In the genomic region with DNA sequence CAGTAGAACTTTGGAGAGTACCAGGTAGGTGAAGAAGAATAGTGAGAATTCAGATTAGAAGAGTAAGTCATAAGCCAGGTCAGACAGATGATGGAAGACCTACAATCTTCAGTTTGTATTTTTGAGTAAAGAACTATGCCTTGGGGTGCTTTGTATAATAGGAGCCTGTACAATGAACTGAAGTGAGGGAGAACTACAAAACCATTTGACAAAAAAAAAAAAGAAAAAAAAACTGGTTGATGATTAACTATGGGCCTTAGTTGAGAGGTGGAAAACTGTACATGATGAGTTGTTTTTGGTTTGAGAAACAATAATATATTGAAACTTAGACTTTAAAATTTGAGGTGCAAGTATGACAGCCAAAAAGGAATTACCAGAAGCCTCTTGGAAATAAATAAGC, we compare ENCODE assay signal across 19 cellular contexts. TPM values are rescaled to one million over a fixed set of nuclear protein-coding genes. Genes with fewer than 3 reads are reported as not detected.
DNase-seq lines count a peak whose midpoint lies in the region; ATAC-seq, FAIRE-seq and TF ChIP-seq lines count a peak whose summit lies in the region.
"Had no signal": no experiment of that assay in that cellular context is flagged by ENCODE, and none has a peak within 500 bp of the region (broad histone marks: within the 10 kb centered on the region; RNA-seq: fewer than 3 reads in every experiment).

No MANE protein-coding gene starts in this region.

- no peaks in the 10 kb centered on the region for H3K4me1 ChIP-seq in GM12878 (ENCODE audit: control insufficient read depth, insufficient read depth, low read length)
- H3K4me1 ChIP-seq: BLaER1 treated with 17β-estradiol and CSF1 and Interleukin-3, amounts not matched to agents 10 nM and 100 nM had no signal

- CTCF ChIA-PET in GM12878 (lab: Yijun Ruan, JAX): interaction anchor here (1.5 kb wide), 1 partner anchor 35 kb away, joined by 5 read pairs; no protein-coding TSS in a partner anchor

- no peak overlapping the region for H3K4me3 Mint-ChIP-seq in activated T-cell treated with anti-CD3 and anti-CD28 coated beads, Interleukin-2, amount 50 U/mL, for 24 hours
- H3K4me3 Mint-ChIP-seq: CD4-positive, CD25-positive, alpha-beta regulatory T cell had no signal

- RAD21 ChIA-PET in GM12878 (lab: Charles Lee; ENCODE audit: unreplicated experiment): no interaction called here

- no peak for ATAC-seq in GM12878
- ATAC-seq in GM21619 (IDR thresholded peaks at IDR 0.05; ENCODE audit: unreplicated experiment): no peak

- FAIRE-seq in GM12878 (lab: Jason Lieb, UNC): no peak
- FAIRE-seq: G401.6, GM12892, H1, HTR-8/SVneo had no signal

- H3K4me3 ChIP-seq in GM12878: no peak overlapping the region
- H3K4me3 ChIP-seq: BLaER1 treated with 17β-estradiol and CSF1 and Interleukin-3, amounts not matched to agents 10 nM and 100 nM had no signal

- TF ChIP-seq RAD21 in GM12878 (IDR thresholded peaks at IDR 0.05; ENCODE audit: insufficient read depth, low read depth, low read length): no peak

- no peaks in the 10 kb centered on the region for H3K4me1 Mint-ChIP-seq in activated T-cell treated with anti-CD3 and anti-CD28 coated beads, Interleukin-2, amount 50 U/mL, for 24 hours (ENCODE audit: low read depth)

- no peak overlapping the region for H3K27ac ChIP-seq in GM12878 (ENCODE audit: control insufficient read depth, insufficient read depth)
- H3K27ac ChIP-seq: BLaER1 treated with 17β-estradiol and CSF1 and Interleukin-3, amounts not matched to agents 10 nM and 100 nM had no signal

- POLR2A ChIA-PET in GM12878 (lab: Charles Lee): no interaction called here

- H3K27me3 ChIP-seq in GM12878 (replicated peaks in 1 of 2; ENCODE audit: control insufficient read depth in 2 of 2, insufficient read depth in 2 of 2, low read length in 1 of 2): no peaks in the 10 kb centered on the region
- H3K27me3 ChIP-seq: BLaER1 treated with 17β-estradiol and CSF1 and Interleukin-3, amounts not matched to agents 10 nM and 100 nM had no signal

- H3K27ac Mint-ChIP-seq in activated T-cell treated with anti-CD3 and anti-CD28 coated beads, Interleukin-2, amount 50 U/mL, for 24 hours: peak overlapping the region; percentile 20
- H3K27ac Mint-ChIP-seq: CD4-positive, CD25-positive, alpha-beta regulatory T cell had no signal

- intact Hi-C loops in GM12878 (cut with micrococcal nuclease; ENCODE audit: unreplicated experiment): no loop called here

- H3K79me2 ChIP-seq in GM12878 (ENCODE audit: control insufficient read depth, insufficient read depth, low read length): no peaks in the 10 kb centered on the region

- SMC1A ChIA-PET in GM12878 (lab: Charles Lee; ENCODE audit: uncharacterized antibody, unreplicated experiment): interaction anchor here (1.2 kb wide), 1 partner anchor 15 kb away, joined by 3 read pairs; no protein-coding TSS in a partner anchor

- DNase-seq in activated T-cell treated with anti-CD3 and anti-CD28 coated beads, Interleukin-2, amount 50 U/mL, for 24 hours: no peak
- DNase-seq in activated T-cell treated with anti-CD3 and anti-CD28 coated beads for 4 hours (no peak), DMS53 (lab: John Stamatoyannopoulos, UW) (peak; percentile 64), GM12878 (ENCODE audit: low read depth, low spot score) (no peak), renal cortical epithelial cell (ENCODE audit: low read depth) (peak; percentile 7), KG1 (lab: John Stamatoyannopoulos, UW) (no peak), NCI-H128 (lab: John Stamatoyannopoulos, UW; ENCODE audit: unreplicated experiment) (no peak)
- DNase-seq: 8988T; ACHN; CD4-positive, CD25-positive, alpha-beta regulatory T cell; DMS79 treated with DMSO at 0.1 percent for 48 hours; EL; HCEC 1CT had no signal

- H3K27me3 Mint-ChIP-seq in activated T-cell treated with anti-CD3 and anti-CD28 coated beads, Interleukin-2, amount 50 U/mL, for 24 hours: no peaks in the 10 kb centered on the region
- H3K27me3 Mint-ChIP-seq: CD4-positive, CD25-positive, alpha-beta regulatory T cell had no signal

- no peaks in the 10 kb centered on the region; the same call in 2 of the 3 replicates for H3K9me3 ChIP-seq in GM12878 (replicated peaks; ENCODE audit: control insufficient read depth, insufficient read depth, low read length)

- TF ChIP-seq CTCF in GM12878 (IDR thresholded peaks at IDR 0.05 in 2 of 3, conservative IDR thresholded peaks at IDR 0.05 in 1 of 3; ENCODE audit: control insufficient read depth in 2 of 3, extremely low read depth in 1 of 3, insufficient read depth in 1 of 3, low read depth in 3 of 3, low read length in 3 of 3): no peak

- TF ChIP-seq POLR2A in GM12878 (IDR thresholded peaks at IDR 0.05; ENCODE audit: low read depth, low read length): no peak

- H3K36me3 ChIP-seq in GM12878 (ENCODE audit: control insufficient read depth in 2 of 2, insufficient read depth in 2 of 2, low read length in 1 of 2): peaks cover 2 to 9% of the 10 kb centered on the region in 2 experiments; a peak in 3 of 4 replicates

- BruUV-seq in GM12878 (replicated peaks; lab: Mats Ljungman, UMichigan): TSS peak; percentile 12

- peaks cover 15% of the 10 kb centered on the region for H3K9me3 Mint-ChIP-seq in activated T-cell treated with anti-CD3 and anti-CD28 coated beads, Interleukin-2, amount 50 U/mL, for 24 hours

- H3K4me2 ChIP-seq in GM12878 (ENCODE audit: control insufficient read depth, insufficient read depth): no peak overlapping the region
- H3K4me2 ChIP-seq: BLaER1 treated with 17β-estradiol and CSF1 and Interleukin-3, amounts not matched to agents 10 nM and 100 nM had no signal

- no peak overlapping the region for H3K9ac ChIP-seq in GM12878 (ENCODE audit: control insufficient read depth, insufficient read depth, low read length)
- H3K9ac ChIP-seq: BLaER1 treated with 17β-estradiol and CSF1 and Interleukin-3, amounts not matched to agents 10 nM and 100 nM had no signal

- H3K36me3 Mint-ChIP-seq in activated T-cell treated with anti-CD3 and anti-CD28 coated beads, Interleukin-2, amount 50 U/mL, for 24 hours (ENCODE audit: low read depth): peaks cover 89% of the 10 kb centered on the region

- no peak overlapping the region for H2AFZ ChIP-seq in GM12878 (ENCODE audit: control insufficient read depth, low read depth, low read length)

- TF ChIP-seq EP300 in GM12878 (IDR thresholded peaks at IDR 0.05; ENCODE audit: borderline replicate concordance in 1 of 2, control insufficient read depth in 1 of 2, low read depth in 2 of 2, low read length in 2 of 2): no peak

- H4K20me1 ChIP-seq in GM12878 (ENCODE audit: control insufficient read depth, insufficient read depth): no peaks in the 10 kb centered on the region

- in situ Hi-C loops in GM12878 (cut with MboI): no loop called here

RNA-seq across cellular contexts. Expression of gene VTA1, which starts 25.7 kb away (rescaled TPM):
- total RNA-seq in GM12878 (2013; cell fraction: nucleolus; rRNA removed): 29.5 and 31.7 TPM in 2 replicates
- 58.9 and 60.9 TPM in 2 replicates for total RNA-seq in GM12878 (2014; rRNA removed)
- 66.4 and 69.2 TPM in 2 replicates for total RNA-seq in GM12878 (2014; rRNA removed; fragmentation: Illumina TruSeq; extraction: Trizol)
- 44.6 and 48.3 TPM in 2 replicates for total RNA-seq in GM12878 (2021)
- polyA plus RNA-seq in GM12878 (2011; ENCODE audit: low read depth): 25.9 TPM
- polyA plus RNA-seq in GM12878 (2011; rRNA removed): 119 and 132 TPM in 2 replicates
- 70.6 and 70.8 TPM in 2 replicates for polyA plus RNA-seq in GM12878 (2011; cell fraction: cytosol; rRNA removed)
- polyA plus RNA-seq in GM12878 (2011; cell fraction: nucleus; rRNA removed): 41.8 and 43.1 TPM in 2 replicates
- 33.7 and 41.4 TPM in 2 replicates for polyA plus RNA-seq in GM12878 (2012)
- polyA plus RNA-seq in GM12878 (2014; fragmentation: Illumina TruSeq; extraction: Trizol): 96.6 and 122 TPM in 2 replicates
- 100 to 1,000 TPM in 1 of 2 experiments, 10 to 100 TPM in 1; 84.7 to 126 TPM for polyA plus RNA-seq in GM12878 (2014; fragmentation: Nextera tagmentation; extraction: Ambion mirVana)
- polyA plus RNA-seq in GM12878 (2014; rRNA removed): 42.5 and 53.5 TPM in 2 replicates
- 100 to 1,000 TPM; 120 TPM for polyA plus RNA-seq in GM12878 (2016; fragmentation: Nextera tagmentation; extraction: Ambion mirVana)
- polyA minus RNA-seq in GM12878 (2011; rRNA and poly(A)+ RNA removed): 76.6 and 107 TPM in 2 replicates
- 27.0 and 38.1 TPM in 2 replicates for polyA minus RNA-seq in GM12878 (2011; cell fraction: cytosol; rRNA and poly(A)+ RNA removed)
- polyA minus RNA-seq in GM12878 (2011; cell fraction: nucleus; rRNA and poly(A)+ RNA removed): 16.1 and 28.1 TPM in 2 replicates
- total RNA-seq in renal cortical epithelial cell: 75.7 and 81.4 TPM in 2 replicates

RNA-seq across cellular contexts. Expression of gene NMBR, which starts 25.8 kb away (rescaled TPM):
- not detected in 2 replicates for total RNA-seq in GM12878 (2013; cell fraction: nucleolus; rRNA removed)
- total RNA-seq in GM12878 (2014; rRNA removed): not detected in 2 replicates
- total RNA-seq in GM12878 (2014; rRNA removed; fragmentation: Illumina TruSeq; extraction: Trizol): not detected in 2 replicates
- not detected in 2 replicates for total RNA-seq in GM12878 (2021)
- not detected for polyA plus RNA-seq in GM12878 (2011; ENCODE audit: low read depth)
- not detected in 2 replicates for polyA plus RNA-seq in GM12878 (2011; rRNA removed)
- not detected in 2 replicates for polyA plus RNA-seq in GM12878 (2011; cell fraction: cytosol; rRNA removed)
- not detected in 2 replicates for polyA plus RNA-seq in GM12878 (2011; cell fraction: nucleus; rRNA removed)
- polyA plus RNA-seq in GM12878 (2012): not detected in 2 replicates
- polyA plus RNA-seq in GM12878 (2014; fragmentation: Illumina TruSeq; extraction: Trizol): not detected in 2 replicates
- polyA plus RNA-seq in GM12878 (2014; fragmentation: Nextera tagmentation; extraction: Ambion mirVana): not detected
- polyA plus RNA-seq in GM12878 (2014; rRNA removed): 0.16 TPM in 1 of 2 replicates, not detected in the other
- polyA plus RNA-seq in GM12878 (2016; fragmentation: Nextera tagmentation; extraction: Ambion mirVana): not detected
- polyA minus RNA-seq in GM12878 (2011; rRNA and poly(A)+ RNA removed): not detected in 2 replicates
- polyA minus RNA-seq in GM12878 (2011; cell fraction: cytosol; rRNA and poly(A)+ RNA removed): not detected in 2 replicates
- polyA minus RNA-seq in GM12878 (2011; cell fraction: nucleus; rRNA and poly(A)+ RNA removed): not detected in 2 replicates
- total RNA-seq in renal cortical epithelial cell: 0.10 TPM in 1 of 2 replicates, not detected in the other
- total RNA-seq: CD4-positive, CD25-positive, alpha-beta regulatory T cell; H1 had no signal
- polyA plus RNA-seq: CD4-positive, CD25-positive, alpha-beta regulatory T cell had no signal

RNA-seq across cellular contexts. Expression of gene GJE1, which starts 40.0 kb away (rescaled TPM):
- not detected in 2 replicates for total RNA-seq in GM12878 (2013; cell fraction: nucleolus; rRNA removed)
- total RNA-seq in GM12878 (2014; rRNA removed) (not detected in 2 replicates), GM12878 (2014; rRNA removed; fragmentation: Illumina TruSeq; extraction: Trizol) (not detected in 2 replicates), GM12878 (2021) (not detected in 2 replicates), renal cortical epithelial cell (not detected in 2 replicates)
- polyA plus RNA-seq in GM12878 (2011; ENCODE audit: low read depth): not detected
- polyA plus RNA-seq in GM12878 (2011; rRNA removed) (not detected in 2 replicates), GM12878 (2014; fragmentation: Illumina TruSeq; extraction: Trizol) (not detected in 2 replicates), GM12878 (2014; fragmentation: Nextera tagmentation; extraction: Ambion mirVana) (not detected), GM12878 (2014; rRNA removed) (not detected in 2 replicates), GM12878 (2016; fragmentation: Nextera tagmentation; extraction: Ambion mirVana) (not detected)
- not detected in 2 replicates for polyA plus RNA-seq in GM12878 (2011; cell fraction: cytosol; rRNA removed)
- polyA plus RNA-seq in GM12878 (2011; cell fraction: nucleus; rRNA removed): not detected in 2 replicates
- polyA plus RNA-seq in GM12878 (2012): not detected in 2 replicates
- polyA minus RNA-seq in GM12878 (2011; rRNA and poly(A)+ RNA removed): not detected in 2 replicates
- not detected in 2 replicates for polyA minus RNA-seq in GM12878 (2011; cell fraction: cytosol; rRNA and poly(A)+ RNA removed)
- not detected in 2 replicates for polyA minus RNA-seq in GM12878 (2011; cell fraction: nucleus; rRNA and poly(A)+ RNA removed)
- total RNA-seq: CD4-positive, CD25-positive, alpha-beta regulatory T cell; H1 had no signal
- polyA plus RNA-seq: CD4-positive, CD25-positive, alpha-beta regulatory T cell; H1 had no signal

Comparison
In these comparisons a context has a peak if more than half of its experiments do, and no peak if none do; other contexts are left out.
1. DNase-seq: peak in DMS53 (single experiment) and renal cortical epithelial cell (single experiment); none in activated T-cell treated with anti-CD3 and anti-CD28 coated beads, Interleukin-2, amount 50 U/mL, for 24 hours (single experiment), activated T-cell treated with anti-CD3 and anti-CD28 coated beads for 4 hours (single experiment), GM12878 (single experiment), KG1 (single experiment) and NCI-H128 (single experiment).